ENCODE assay signal across 1 cellular context in genomic region chr5:107271682-107272350, GRCh38.
TF ChIP-seq lines count a peak whose summit lies in the region.

No MANE protein-coding gene starts in this region.

TF ChIP-seq in GM23338, 12 proteins besides CTCF, POLR2A, EP300 and RAD21 (continued from another document):
- no peak for TF ChIP-seq ZNF462 (CRISPR knock-in tag; IDR thresholded peaks at IDR 0.05)
TF ChIP-seq in GM23338: peak in this region for 0.
